7 cellular contexts compared by ENCODE assay signal in the genomic region with DNA sequence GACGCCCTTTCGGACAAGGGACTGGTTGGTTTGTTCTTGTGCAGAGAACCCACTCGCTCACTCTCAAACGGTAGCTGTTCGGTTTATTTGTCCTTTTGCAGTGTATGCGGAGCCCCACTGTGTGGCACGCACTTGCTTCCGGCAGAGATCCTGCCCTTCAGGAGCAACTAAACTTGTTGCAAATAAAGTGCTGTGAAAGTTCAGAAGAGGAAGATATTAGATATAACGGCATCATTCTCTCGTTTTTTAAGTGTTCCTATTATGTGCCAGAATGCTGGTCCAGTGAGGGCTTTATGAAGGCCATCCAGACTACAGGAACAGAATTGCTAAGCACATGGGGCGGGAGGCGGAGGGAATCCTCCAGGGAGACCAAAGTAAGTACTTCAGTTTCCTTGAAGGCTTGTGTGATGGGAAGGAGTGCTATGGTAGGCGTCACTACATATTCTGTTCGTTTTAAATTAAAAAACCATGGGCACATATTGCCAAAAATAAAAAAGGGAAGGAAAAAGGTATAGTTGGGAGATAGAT. TPM values are rescaled to one million over a fixed set of nuclear protein-coding genes. Genes with fewer than 3 reads are reported as not detected.
DNase-seq lines count a peak whose midpoint lies in the region; ATAC-seq and TF ChIP-seq lines count a peak whose summit lies in the region.

No MANE protein-coding gene starts in this region.

- TF ChIP-seq CTCF in natural killer cell (IDR thresholded peaks at IDR 0.05), result no peak

- peaks cover 8% of the 10 kb centered on the region for H3K36me3 Mint-ChIP-seq in natural killer cell

- peak; percentile 62 for TF ChIP-seq POLR2A in erythroblast (IDR thresholded peaks at IDR 0.05; ENCODE audit: low read length)

- H3K27me3 Mint-ChIP-seq in natural killer cell (ENCODE audit: low read depth in 2 of 2), result no peaks in the 10 kb centered on the region

- no peaks in the 10 kb centered on the region for H3K9me3 Mint-ChIP-seq in natural killer cell

- H3K4me3 Mint-ChIP-seq in natural killer cell, result peak overlapping the region; percentile 98

- peaks cover 44 to 48% of the 10 kb centered on the region in 2 donors for H3K4me1 Mint-ChIP-seq in natural killer cell

- intact Hi-C loops in natural killer cell (cut with micrococcal nuclease), result loop anchor here (1.0 kb wide), 1 partner anchor 81 kb away; the partner anchor contains the start of gene CWF19L1

- ATAC-seq in GM19455 (IDR thresholded peaks at IDR 0.05; ENCODE audit: unreplicated experiment) (peak; percentile 56), HG03442 (IDR thresholded peaks at IDR 0.05; ENCODE audit: unreplicated experiment) (peak; percentile 35), natural killer cell (peak; percentile 53 to 74 (median 61))

- peak; percentile 52 for DNase-seq in EH (ENCODE audit: low read depth)
- peak; percentile 13 for DNase-seq in SW480 (ENCODE audit: low spot score)
- DNase-seq in erythroblast (lab: John Stamatoyannopoulos, UW), result peak in 1 of 2 experiments; percentile 73
- no peak for DNase-seq in natural killer cell
- DNase-seq in HK-2 (ENCODE audit: unreplicated experiment), result no peak

- peak overlapping the region; percentile 92 to 98 for H3K27ac Mint-ChIP-seq in natural killer cell

RNA-seq across cellular contexts. Expression of gene ERLIN1, which starts 0.5 kb away (rescaled TPM):
- total RNA-seq in natural killer cell, result 1 to 10 TPM; 3.9 to 6.9 (median 5.1) TPM

RNA-seq across cellular contexts. Expression of gene CHUK, which starts 43.1 kb away (rescaled TPM):
- total RNA-seq in natural killer cell, result 10 to 100 TPM; 23.7 to 33.6 (median 33.3) TPM

Comparison
In these comparisons a context has a peak if more than half of its experiments do, and no peak if none do; other contexts are left out.
1. DNase-seq: peak in EH (single experiment) and SW480 (single experiment); none in natural killer cell (single experiment) and HK-2 (single experiment).
2. Peak in every context shown above with its lines, with median percentiles within 50 percentile points of each other: ATAC-seq.